ENCODE assay signal across 10 cellular contexts in genomic region chr20:6053776-6054688, GRCh38. TPM values are rescaled to one million over a fixed set of nuclear protein-coding genes. Genes with fewer than 3 reads are reported as not detected.
A peak's percentile ranks its signal among the peaks of the same experiment; 100 is the strongest.
DNase-seq lines count a peak whose midpoint lies in the region; ATAC-seq lines count a peak whose summit lies in the region.
"Had no signal": no experiment of that assay in that cellular context is flagged by ENCODE, and none has a peak within 500 bp of the region (broad histone marks: within the 10 kb centered on the region; RNA-seq: fewer than 3 reads in every experiment).

Gene LRRN4 (minus strand): TSS chr20:6054060. CDS start chr20:6052799, 1,261 bp downstream.

- peak within 1 kb of the TSS; percentile 41 for H3K4me3 Mint-ChIP-seq in activated naive CD8-positive, alpha-beta T cell treated with anti-CD3 and anti-CD28 coated beads, Interleukin-2, amount 10 ng/mL, durations not matched to agents 7 days and 5 days
- no peak within 1 kb of the TSS for H3K4me3 Mint-ChIP-seq in activated CD4-positive, alpha-beta T cell treated with anti-CD3 and anti-CD28 coated beads, Interleukin-2, amount 10 ng/mL, durations not matched to agents 7 days and 5 days

- H3K36me3 ChIP-seq in mesodermal cell (ENCODE audit: control insufficient read depth, insufficient read depth, low read length) = peaks cover 18% of the 10 kb centered on the region

- H3K4me3 ChIP-seq in mesodermal cell (ENCODE audit: extremely low read depth, insufficient read depth, low read length, poor library complexity, severe bottlenecking) = peak within 1 kb of the TSS; percentile 46

- H3K4me1 ChIP-seq in mesodermal cell (ENCODE audit: control insufficient read depth, insufficient read depth, low read length, poor library complexity, severe bottlenecking) = peaks cover 41% of the 10 kb centered on the region

- ATAC-seq in activated naive CD8-positive, alpha-beta T cell treated with anti-CD3 and anti-CD28 coated beads, Interleukin-2, amount 10 ng/mL, durations not matched to agents 7 days and 5 days (ENCODE audit: low read depth) = no peak
- ATAC-seq in GM18870 (IDR thresholded peaks at IDR 0.05; ENCODE audit: unreplicated experiment) (no peak), HG03354 (IDR thresholded peaks at IDR 0.05; ENCODE audit: poor library complexity, severe bottlenecking, unreplicated experiment) (no peak)

- 41 to 50% methylated on average over 8 to 11 of the region's 13 CpGs for WGBS in mesodermal cell (ENCODE audit: insufficient coverage in 2 of 2), 2 experiments

- no peaks in the 10 kb centered on the region for H3K9me3 ChIP-seq in mesodermal cell (ENCODE audit: control insufficient read depth, low read length)

- no peak within 1 kb of the TSS for H3K27ac Mint-ChIP-seq in activated naive CD8-positive, alpha-beta T cell treated with anti-CD3 and anti-CD28 coated beads, Interleukin-2, amount 10 ng/mL, durations not matched to agents 7 days and 5 days
- no peak within 1 kb of the TSS for H3K27ac Mint-ChIP-seq in activated CD4-positive, alpha-beta T cell treated with anti-CD3 and anti-CD28 coated beads, Interleukin-2, amount 10 ng/mL, durations not matched to agents 7 days and 5 days

- POLR2A ChIA-PET in activated naive CD8-positive, alpha-beta T cell treated with anti-CD3 and anti-CD28 coated beads, Interleukin-2, amount 10 ng/mL, durations not matched to agents 7 days and 5 days (lab: Charles Lee) = no interaction called here
- POLR2A ChIA-PET in activated CD4-positive, alpha-beta T cell treated with anti-CD3 and anti-CD28 coated beads, Interleukin-2, amount 10 ng/mL, durations not matched to agents 7 days and 5 days (lab: Charles Lee) = no interaction called here

- peak within 1 kb of the TSS; percentile 96 for H3K27ac ChIP-seq in mesodermal cell (ENCODE audit: low read depth, low read length, severe bottlenecking)

- H3K9me3 Mint-ChIP-seq in activated naive CD8-positive, alpha-beta T cell treated with anti-CD3 and anti-CD28 coated beads, Interleukin-2, amount 10 ng/mL, durations not matched to agents 7 days and 5 days = no peaks in the 10 kb centered on the region
- H3K9me3 Mint-ChIP-seq in activated CD4-positive, alpha-beta T cell treated with anti-CD3 and anti-CD28 coated beads, Interleukin-2, amount 10 ng/mL, durations not matched to agents 7 days and 5 days = no peaks in the 10 kb centered on the region

- no peaks in the 10 kb centered on the region for H3K36me3 Mint-ChIP-seq in activated naive CD8-positive, alpha-beta T cell treated with anti-CD3 and anti-CD28 coated beads, Interleukin-2, amount 10 ng/mL, durations not matched to agents 7 days and 5 days
- no peaks in the 10 kb centered on the region for H3K36me3 Mint-ChIP-seq in activated CD4-positive, alpha-beta T cell treated with anti-CD3 and anti-CD28 coated beads, Interleukin-2, amount 10 ng/mL, durations not matched to agents 7 days and 5 days (ENCODE audit: low read depth)

- peaks cover 4% of the 10 kb centered on the region for H3K4me1 Mint-ChIP-seq in activated naive CD8-positive, alpha-beta T cell treated with anti-CD3 and anti-CD28 coated beads, Interleukin-2, amount 10 ng/mL, durations not matched to agents 7 days and 5 days
- H3K4me1 Mint-ChIP-seq in activated CD4-positive, alpha-beta T cell treated with anti-CD3 and anti-CD28 coated beads, Interleukin-2, amount 10 ng/mL, durations not matched to agents 7 days and 5 days = peaks cover 7% of the 10 kb centered on the region

- peaks cover 37% of the 10 kb centered on the region for H3K27me3 Mint-ChIP-seq in activated naive CD8-positive, alpha-beta T cell treated with anti-CD3 and anti-CD28 coated beads, Interleukin-2, amount 10 ng/mL, durations not matched to agents 7 days and 5 days
- peaks cover 46% of the 10 kb centered on the region for H3K27me3 Mint-ChIP-seq in activated CD4-positive, alpha-beta T cell treated with anti-CD3 and anti-CD28 coated beads, Interleukin-2, amount 10 ng/mL, durations not matched to agents 7 days and 5 days

- DNase-seq in EH (ENCODE audit: low read depth) = peak; percentile 40
- DNase-seq in NCI-H1105 (lab: John Stamatoyannopoulos, UW) = peak; percentile 87
- DNase-seq in activated naive CD8-positive, alpha-beta T cell treated with anti-CD3 and anti-CD28 coated beads, Interleukin-2, amount 10 ng/mL, durations not matched to agents 7 days and 5 days = no peak
- DNase-seq in activated CD4-positive, alpha-beta T cell treated with anti-CD3 and anti-CD28 coated beads, Interleukin-2, amount 10 ng/mL, durations not matched to agents 7 days and 5 days = no peak
- DNase-seq in OCI-M2 (lab: John Stamatoyannopoulos, UW; ENCODE audit: unreplicated experiment) = no peak
- DNase-seq: activated gamma-delta T cell treated with Interleukin-2 at 50 U/mL for 16 hours had no signal

- CTCF ChIA-PET in activated CD4-positive, alpha-beta T cell treated with anti-CD3 and anti-CD28 coated beads, Interleukin-2, amount 10 ng/mL, durations not matched to agents 7 days and 5 days (lab: Charles Lee) = no interaction called here

RNA-seq across cellular contexts. Expression of gene LRRN4, which starts in this region (rescaled TPM):
- total RNA-seq in activated naive CD8-positive, alpha-beta T cell treated with anti-CD3 and anti-CD28 coated beads, Interleukin-2, amount 10 ng/mL, durations not matched to agents 7 days and 5 days = not detected
- polyA plus RNA-seq in mesodermal cell (2013, experiment 1 of 2) = 34.4 TPM
- polyA plus RNA-seq in mesodermal cell (2013, experiment 2 of 2) = 33.8 TPM
- not detected for total RNA-seq in activated CD4-positive, alpha-beta T cell treated with anti-CD3 and anti-CD28 coated beads, Interleukin-2, amount 10 ng/mL, durations not matched to agents 7 days and 5 days
- total RNA-seq: lung microvascular endothelial cell had no signal

Comparison
In these comparisons a context has a peak if more than half of its experiments do, and no peak if none do; other contexts are left out.
1. DNase-seq: peak in EH (single experiment) and NCI-H1105 (single experiment); none in activated naive CD8-positive, alpha-beta T cell treated with anti-CD3 and anti-CD28 coated beads, Interleukin-2, amount 10 ng/mL, durations not matched to agents 7 days and 5 days (single experiment), activated CD4-positive, alpha-beta T cell treated with anti-CD3 and anti-CD28 coated beads, Interleukin-2, amount 10 ng/mL, durations not matched to agents 7 days and 5 days (single experiment) and OCI-M2 (single experiment).